Comparison of ENCODE assay signal across 8 cellular contexts in genomic region chr1:25336922-25337354, GRCh38. TPM values are rescaled to one million over a fixed set of nuclear protein-coding genes. Genes with fewer than 3 reads are reported as not detected.
DNase-seq lines count a peak whose midpoint lies in the region; ATAC-seq and TF ChIP-seq lines count a peak whose summit lies in the region.
"Not testable (repeated sequence)": the region's sequence is repeated elsewhere in the genome, so short reads cannot be mapped to it uniquely, and the experiment has no call there.

No MANE protein-coding gene starts in this region.

- not testable (repeated sequence) for H3K27me3 ChIP-seq in uterus

- H3K4me1 ChIP-seq in uterus: peaks cover 3 to 10% of the 10 kb centered on the region in 2 donors

- H3K36me3 ChIP-seq in uterus: not testable (repeated sequence)

- TF ChIP-seq POLR2A in uterus (IDR thresholded peaks at IDR 0.05): not testable (repeated sequence)

- ATAC-seq in HG02973 (IDR thresholded peaks at IDR 0.05; ENCODE audit: unreplicated experiment): peak; percentile 17

- H3K27ac ChIP-seq in coronary artery (peak overlapping the region in 1 of 2 donors; percentile 41), uterus (peak overlapping the region; percentile 2 to 74)

- H3K9me3 ChIP-seq in uterus: not testable (repeated sequence)

- peak; percentile 22 for TF ChIP-seq CTCF in GM12873 (IDR thresholded peaks at IDR 0.05; ENCODE audit: insufficient read depth, low read depth, low read length, missing control alignments)
- TF ChIP-seq CTCF in coronary artery (IDR thresholded peaks at IDR 0.05): not testable (repeated sequence)
- peak in 1 of 4 experiments; percentile 3 for TF ChIP-seq CTCF in uterus (IDR thresholded peaks at IDR 0.05)

- DNase-seq in NCI-H69 (lab: John Stamatoyannopoulos, UW) (peak; percentile 21), iPS-NIHi7 (ENCODE audit: extremely low spot score) (peak; percentile 1), posterior vena cava (ENCODE audit: low spot score) (peak; percentile 83), uterus (peak in 1 of 2 donors; percentile 35)
- DNase-seq in activated CD8-positive, alpha-beta memory T cell treated with anti-CD3 and anti-CD28 coated beads for 48 hours (ENCODE audit: low read depth in 2 of 3, low spot score in 2 of 3): peak in 2 of 3 experiments; percentile 8 to 10
- not testable (repeated sequence) for DNase-seq in coronary artery (ENCODE audit: low spot score)

- peak overlapping the region; percentile 81 for H3K4me3 ChIP-seq in coronary artery
- H3K4me3 ChIP-seq in uterus: peak overlapping the region; percentile 37 to 40

- intact Hi-C loops in posterior vena cava (cut with DNase I); uterus (cut with DNase I; ENCODE audit: low total_unique reads): not testable (repeated sequence)

RNA-seq across cellular contexts. Expression of gene TMEM50A, which starts 1.2 kb away (rescaled TPM):
- total RNA-seq in posterior vena cava: 100 to 1,000 TPM in 1 of 2 donors, 10 to 100 TPM in 1; 91.0 to 112 TPM
- 10 to 100 TPM; 15.6 to 92.4 (median 66.7) TPM for total RNA-seq in uterus
